Comparison of ENCODE assay signal across 10 cellular contexts in the genomic region with DNA sequence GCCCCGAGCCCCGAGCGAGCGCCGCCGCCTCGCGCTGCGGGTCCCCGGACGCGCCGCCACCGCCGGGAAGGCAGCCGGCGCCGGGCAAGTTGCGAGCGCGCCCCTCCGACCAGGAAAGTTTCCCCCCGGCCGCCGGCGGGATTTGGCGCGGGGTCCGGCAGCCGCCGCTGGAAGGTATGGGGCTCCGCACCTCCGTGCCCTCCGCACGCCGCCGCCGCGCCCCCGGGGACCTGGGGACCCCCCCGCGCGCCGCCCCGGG. TPM values are rescaled to one million over a fixed set of nuclear protein-coding genes. Genes with fewer than 3 reads are reported as not detected.
DNase-seq lines count a peak whose midpoint lies in the region; ATAC-seq, FAIRE-seq and TF ChIP-seq lines count a peak whose summit lies in the region.
"Had no signal": no experiment of that assay in that cellular context is flagged by ENCODE, and none has a peak within 500 bp of the region (broad histone marks: within the 10 kb centered on the region; RNA-seq: fewer than 3 reads in every experiment).

No MANE protein-coding gene starts in this region.

- H3K4me1 Mint-ChIP-seq in Caco-2 (ENCODE audit: low read depth, unreplicated experiment) = peaks cover 8% of the 10 kb centered on the region

- no peak for TF ChIP-seq CTCF in Caco-2 (IDR thresholded peaks at IDR 0.05; ENCODE audit: insufficient read depth in 1 of 2, low read depth in 1 of 2, low read length in 1 of 2, severe bottlenecking in 1 of 2, unreplicated experiment in 1 of 2)
- no peak for TF ChIP-seq CTCF in esophagus muscularis mucosa (IDR thresholded peaks at IDR 0.05)
- no peak for TF ChIP-seq CTCF in psoas muscle (IDR thresholded peaks at IDR 0.05)
- no peak for TF ChIP-seq CTCF in kidney (IDR thresholded peaks at IDR 0.05; ENCODE audit: borderline replicate concordance, extremely low read depth, insufficient read depth)

- DNase-seq in Caco-2 = no peak
- no peak for DNase-seq in MG63
- no peak for DNase-seq in esophagus muscularis mucosa (ENCODE audit: extremely low spot score)
- DNase-seq in psoas muscle = no peak
- DNase-seq in DMS114 treated with DMSO at 0.1 percent for 48 hours (lab: John Stamatoyannopoulos, UW; ENCODE audit: unreplicated experiment) = no peak
- no peak for DNase-seq in AG20443 (ENCODE audit: low spot score)
- DNase-seq in kidney = no peak
- DNase-seq: NCI-H1694 had no signal

- no peaks in the 10 kb centered on the region for H3K36me3 Mint-ChIP-seq in Caco-2 (ENCODE audit: insufficient read depth, unreplicated experiment)

- CTCF ChIA-PET in Caco-2 (lab: Charles Lee) = interaction anchor here (0.7 to 1.1 kb wide), 2 partner anchors 165 to 184 kb away, joined by 3 to 5 read pairs; no protein-coding TSS in a partner anchor

- no peak for TF ChIP-seq POLR2A in esophagus muscularis mucosa (IDR thresholded peaks at IDR 0.05; ENCODE audit: low read depth)

- no peaks in the 10 kb centered on the region for H3K27me3 Mint-ChIP-seq in Caco-2 (ENCODE audit: insufficient read depth, unreplicated experiment)

- H3K4me1 ChIP-seq in Caco-2 (peaks cover 29% of the 10 kb centered on the region), esophagus muscularis mucosa (peaks cover 47 to 71% (median 67%) of the 10 kb centered on the region in 4 donors), psoas muscle (no peaks in the 10 kb centered on the region), kidney (ENCODE audit: control insufficient read depth in 1 of 2, insufficient read depth in 1 of 2, low read depth in 1 of 2, low read length in 2 of 2) (peaks cover 8 to 12% of the 10 kb centered on the region in 2 donors)

- no peak overlapping the region for H3K4me3 Mint-ChIP-seq in Caco-2 (ENCODE audit: unreplicated experiment)

- WGBS in esophagus muscularis mucosa = no CpG with 5 or more reads among the region's 45 CpGs
- 0 to 1% (median 0%) methylated on average over 15 to 45 of the region's 45 CpGs for WGBS in psoas muscle, 3 donors

- no TSS peak for BruUV-seq in Caco-2 (replicated peaks; lab: Mats Ljungman, UMichigan)

- no peaks in the 10 kb centered on the region for H3K9me3 ChIP-seq in Caco-2
- H3K9me3 ChIP-seq in MG63 = no peaks in the 10 kb centered on the region
- H3K9me3 ChIP-seq in esophagus muscularis mucosa = no peaks in the 10 kb centered on the region
- H3K9me3 ChIP-seq in psoas muscle = no peaks in the 10 kb centered on the region
- H3K9me3 ChIP-seq in kidney (ENCODE audit: control insufficient read depth in 1 of 2, low read length in 2 of 2) = no peaks in the 10 kb centered on the region

- no peak for FAIRE-seq in kidney (lab: Jason Lieb, UNC)

- ATAC-seq in psoas muscle = peak in 1 of 4 donors; percentile 7
- ATAC-seq in HG02642 (IDR thresholded peaks at IDR 0.05; ENCODE audit: poor library complexity, unreplicated experiment) = no peak

- H3K9ac ChIP-seq in kidney (ENCODE audit: low read length in 2 of 2) = peak overlapping the region in 1 of 2 donors; percentile 19

- H3K4me3 ChIP-seq in Caco-2 (ENCODE audit: low read depth, low read length) (peak overlapping the region; percentile 72), MG63 (peak overlapping the region; percentile 57), esophagus muscularis mucosa (peak overlapping the region; percentile 63 to 93 (median 76)), psoas muscle (peak overlapping the region; percentile 72), kidney (ENCODE audit: low read length in 2 of 2) (peak overlapping the region in 1 of 2 donors; percentile 61)

- POLR2A ChIA-PET in Caco-2 (lab: Charles Lee) = no interaction called here

- no peak for TF ChIP-seq EP300 in esophagus muscularis mucosa (IDR thresholded peaks at IDR 0.05)

- no peaks in the 10 kb centered on the region for H3K9me3 Mint-ChIP-seq in Caco-2 (ENCODE audit: unreplicated experiment)
- H3K9me3 Mint-ChIP-seq: activated CD4-positive, alpha-beta memory T cell treated with anti-CD3 and anti-CD28 coated beads, Interleukin-2, amount 10 ng/mL, durations not matched to agents 7 days and 5 days had no signal

- H3K36me3 ChIP-seq in Caco-2 (ENCODE audit: control insufficient read depth, insufficient read depth, low read length) = no peaks in the 10 kb centered on the region
- H3K36me3 ChIP-seq in MG63 = no peaks in the 10 kb centered on the region
- H3K36me3 ChIP-seq in esophagus muscularis mucosa = no peaks in the 10 kb centered on the region
- no peaks in the 10 kb centered on the region for H3K36me3 ChIP-seq in psoas muscle (ENCODE audit: insufficient read depth in 1 of 2, low read depth in 1 of 2)
- no peaks in the 10 kb centered on the region for H3K36me3 ChIP-seq in kidney (ENCODE audit: control insufficient read depth in 1 of 2, insufficient read depth in 2 of 2, low read length in 2 of 2)

- intact Hi-C loops in Caco-2 (cut with micrococcal nuclease; ENCODE audit: unreplicated experiment) (loop anchor here (1.0 to 5.0 kb wide), 2 partner anchors 48 to 105 kb away; no protein-coding TSS in a partner anchor), esophagus muscularis mucosa (cut with DNase I) (loop anchor here (1.0 to 5.0 kb wide), 3 partner anchors 50 to 185 kb away; no protein-coding TSS in a partner anchor), psoas muscle (cut with DNase I) (loop anchor here (1.0 to 5.0 kb wide), 2 partner anchors 167 to 180 kb away; no protein-coding TSS in a partner anchor), kidney (cut with DNase I) (no loop called here)

- no peak overlapping the region for H3K27ac Mint-ChIP-seq in Caco-2 (ENCODE audit: unreplicated experiment)

- H3K27ac ChIP-seq in esophagus muscularis mucosa (replicated peaks in 1 of 4) = peak overlapping the region; percentile 88 to 93 (median 88)
- peak overlapping the region; percentile 46 for H3K27ac ChIP-seq in psoas muscle
- H3K27ac ChIP-seq in kidney (ENCODE audit: low read depth in 2 of 2, low read length in 2 of 2) = peak overlapping the region in 1 of 2 donors; percentile 3

- H3K27me3 ChIP-seq in Caco-2 (replicated peaks; ENCODE audit: control insufficient read depth, insufficient read depth, low read length) = no peaks in the 10 kb centered on the region
- H3K27me3 ChIP-seq in MG63 = no peaks in the 10 kb centered on the region
- no peaks in the 10 kb centered on the region for H3K27me3 ChIP-seq in esophagus muscularis mucosa
- H3K27me3 ChIP-seq in psoas muscle (ENCODE audit: insufficient read depth in 3 of 3, low read length in 2 of 3) = peaks cover 0 to 47% (median 2%) of the 10 kb centered on the region in 3 donors

RNA-seq across cellular contexts. Expression of a gene that starts 0.3 kb away (rescaled TPM):
- 5.9 and 7.4 TPM in 2 replicates for total RNA-seq in Caco-2 (2022)
- 0.15 and 0.95 TPM in 2 replicates for total RNA-seq in MG63 (2014; rRNA removed; shearing (Covaris generic); ENCODE audit: low replicate concordance)
- 10 to 100 TPM; 27.7 to 70.1 (median 50.2) TPM for total RNA-seq in esophagus muscularis mucosa
- total RNA-seq in psoas muscle = 10 to 100 TPM in 1 of 4 donors, 1 to 10 TPM in 3; 8.0 to 21.7 (median 9.2) TPM
- polyA plus RNA-seq in psoas muscle = 1 to 10 TPM; 5.2 to 5.8 (median 5.3) TPM
- total RNA-seq in kidney = 38.1 TPM
- 13.8 TPM for polyA plus RNA-seq in kidney (ENCODE audit: insufficient read depth, low read depth, low replicate concordance)
